In the genomic region with DNA sequence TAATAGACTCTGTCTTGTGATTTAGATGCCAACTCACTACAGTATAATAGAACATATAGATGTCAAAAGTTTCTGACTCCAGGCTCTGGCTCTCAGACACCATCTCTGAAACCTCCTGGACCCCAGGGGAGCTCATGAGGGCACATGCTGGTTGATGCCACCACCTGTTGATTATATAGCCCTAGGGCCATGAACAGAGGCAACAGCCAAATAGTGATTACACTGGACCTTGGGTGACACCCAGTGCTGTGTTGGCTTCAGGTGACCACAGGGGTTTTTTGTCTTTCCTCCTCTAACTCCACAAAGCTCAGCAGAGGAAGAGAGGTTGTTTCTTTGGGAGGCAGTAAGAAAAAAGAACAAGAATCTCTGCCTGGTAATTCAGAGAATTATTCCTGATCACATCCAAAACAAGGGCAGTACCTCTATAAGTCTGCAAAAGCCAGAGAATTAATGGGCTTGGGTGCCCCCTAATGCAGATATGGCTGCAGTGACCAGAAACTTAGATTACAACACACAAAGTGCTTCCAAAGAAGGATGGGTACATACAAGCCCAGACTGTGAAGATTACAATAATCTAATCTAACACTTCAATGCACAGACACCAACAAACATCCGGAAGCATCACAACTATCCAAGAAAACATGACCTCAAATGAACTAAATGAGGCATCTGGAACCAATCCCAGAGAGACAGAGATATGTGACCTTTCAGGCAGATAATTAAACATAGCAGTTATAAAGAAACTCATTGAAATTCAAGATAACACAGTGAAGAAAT, we compare ENCODE assay signal across 17 cellular contexts.
DNase-seq lines count a peak whose midpoint lies in the region; ATAC-seq, FAIRE-seq and TF ChIP-seq lines count a peak whose summit lies in the region.
"Had no signal": no experiment of that assay in that cellular context is flagged by ENCODE, and none has a peak within 500 bp of the region (broad histone marks: within the 10 kb centered on the region; RNA-seq: fewer than 3 reads in every experiment).

No MANE protein-coding gene starts in this region.

- ATAC-seq in left lobe of liver, result peak; percentile 81
- ATAC-seq in stimulated activated effector memory CD8-positive, alpha-beta T cell treated with anti-CD3 and anti-CD28 coated beads, Interleukin-12 subunit alpha, Interleukin-12 subunit beta, amount 100 ng/mL, for 72 hours, result no peak
- ATAC-seq: left lung; naive thymus-derived CD4-positive, alpha-beta T cell; T-cell had no signal

- DNase-seq in COR-L47 (lab: John Stamatoyannopoulos, UW) (peak; percentile 1), M059J (ENCODE audit: low read depth) (peak; percentile 18), bronchial epithelial cell (ENCODE audit: low read depth) (peak; percentile 0), left lobe of liver (ENCODE audit: low spot score) (no peak), A172 (ENCODE audit: low spot score) (no peak), HAP-1 (ENCODE audit: low spot score in 2 of 2) (no peak), GM19238 (ENCODE audit: insufficient read length, low spot score) (no peak)
- DNase-seq in stimulated activated effector memory CD8-positive, alpha-beta T cell treated with anti-CD3 and anti-CD28 coated beads, Interleukin-12 subunit alpha, Interleukin-12 subunit beta, amount 100 ng/mL, for 72 hours (ENCODE audit: low spot score in 2 of 2), result no peak
- DNase-seq: central memory CD4-positive, alpha-beta T cell; GF-D8; left lung; naive thymus-derived CD4-positive, alpha-beta T cell; T-cell had no signal

- H3K27ac Mint-ChIP-seq in stimulated activated effector memory CD8-positive, alpha-beta T cell treated with anti-CD3 and anti-CD28 coated beads, Interleukin-12 subunit alpha, Interleukin-12 subunit beta, amount 100 ng/mL, for 72 hours, result no peak overlapping the region
- H3K27ac Mint-ChIP-seq: activated naive CD4-positive, alpha-beta T cell treated with anti-CD3 and anti-CD28 coated beads, Interleukin-2, amount 50 U/mL, for 24 hours; naive thymus-derived CD4-positive, alpha-beta T cell; progenitor cell of endocrine pancreas; T-cell had no signal

- H3K9me3 Mint-ChIP-seq in stimulated activated effector memory CD8-positive, alpha-beta T cell treated with anti-CD3 and anti-CD28 coated beads, Interleukin-12 subunit alpha, Interleukin-12 subunit beta, amount 100 ng/mL, for 72 hours, result peaks cover 16% of the 10 kb centered on the region
- H3K9me3 Mint-ChIP-seq: activated naive CD4-positive, alpha-beta T cell treated with anti-CD3 and anti-CD28 coated beads, Interleukin-2, amount 50 U/mL, for 24 hours had no signal

- no peaks in the 10 kb centered on the region for H3K4me1 Mint-ChIP-seq in stimulated activated effector memory CD8-positive, alpha-beta T cell treated with anti-CD3 and anti-CD28 coated beads, Interleukin-12 subunit alpha, Interleukin-12 subunit beta, amount 100 ng/mL, for 72 hours
- H3K4me1 Mint-ChIP-seq: activated naive CD4-positive, alpha-beta T cell treated with anti-CD3 and anti-CD28 coated beads, Interleukin-2, amount 50 U/mL, for 24 hours; naive thymus-derived CD4-positive, alpha-beta T cell; T-cell had no signal

- no peak for FAIRE-seq in bronchial epithelial cell (lab: Jason Lieb, UNC)
- FAIRE-seq: GM18507 had no signal

- H3K36me3 ChIP-seq in bronchial epithelial cell (ENCODE audit: control insufficient read depth, insufficient read depth, low read length), result no peaks in the 10 kb centered on the region
- H3K36me3 ChIP-seq in HAP-1 (replicated peaks), result no peaks in the 10 kb centered on the region
- H3K36me3 ChIP-seq: left lung had no signal

- no peak for TF ChIP-seq CTCF in bronchial epithelial cell (IDR thresholded peaks at IDR 0.05; ENCODE audit: insufficient read depth, low read length, severe bottlenecking)

- in situ Hi-C loops in HAP-1 (cut with MboI; ENCODE audit: low sequenced_read_pairs), result no loop called here

- H3K27me3 ChIP-seq in bronchial epithelial cell (ENCODE audit: control insufficient read depth, insufficient read depth, low read length) (no peaks in the 10 kb centered on the region), HAP-1 (ENCODE audit: low read depth) (no peaks in the 10 kb centered on the region)
- H3K27me3 ChIP-seq: hepatocyte, left lung had no signal

- H3K4me3 ChIP-seq in bronchial epithelial cell (ENCODE audit: low read depth, low read length) (no peak overlapping the region), HAP-1 (no peak overlapping the region)
- H3K4me3 ChIP-seq: hepatocyte, left lung had no signal

- H3K9me3 ChIP-seq in HAP-1, result no peaks in the 10 kb centered on the region
- H3K9me3 ChIP-seq: left lung had no signal

- H3K4me3 Mint-ChIP-seq in stimulated activated effector memory CD8-positive, alpha-beta T cell treated with anti-CD3 and anti-CD28 coated beads, Interleukin-12 subunit alpha, Interleukin-12 subunit beta, amount 100 ng/mL, for 72 hours, result no peak overlapping the region
- H3K4me3 Mint-ChIP-seq: activated naive CD4-positive, alpha-beta T cell treated with anti-CD3 and anti-CD28 coated beads, Interleukin-2, amount 50 U/mL, for 24 hours; naive thymus-derived CD4-positive, alpha-beta T cell; T-cell had no signal

- H3K36me3 Mint-ChIP-seq in stimulated activated effector memory CD8-positive, alpha-beta T cell treated with anti-CD3 and anti-CD28 coated beads, Interleukin-12 subunit alpha, Interleukin-12 subunit beta, amount 100 ng/mL, for 72 hours, result no peaks in the 10 kb centered on the region
- H3K36me3 Mint-ChIP-seq: activated naive CD4-positive, alpha-beta T cell treated with anti-CD3 and anti-CD28 coated beads, Interleukin-2, amount 50 U/mL, for 24 hours; T-cell had no signal

- peaks cover 5% of the 10 kb centered on the region; the same call in 1 of the 2 replicates for H3K4me1 ChIP-seq in HAP-1
- H3K4me1 ChIP-seq: left lung had no signal

Comparison
In these comparisons a context has a peak if more than half of its experiments do, and no peak if none do; other contexts are left out.
1. DNase-seq: peak in COR-L47 (single experiment), M059J (single experiment) and bronchial epithelial cell (single experiment); none in left lobe of liver (single experiment), A172 (single experiment), HAP-1 (0 of 2), stimulated activated effector memory CD8-positive, alpha-beta T cell treated with anti-CD3 and anti-CD28 coated beads, Interleukin-12 subunit alpha, Interleukin-12 subunit beta, amount 100 ng/mL, for 72 hours (0 of 2) and GM19238 (single experiment).